Comparison of ENCODE assay signal across 1 cellular context in the genomic region with DNA sequence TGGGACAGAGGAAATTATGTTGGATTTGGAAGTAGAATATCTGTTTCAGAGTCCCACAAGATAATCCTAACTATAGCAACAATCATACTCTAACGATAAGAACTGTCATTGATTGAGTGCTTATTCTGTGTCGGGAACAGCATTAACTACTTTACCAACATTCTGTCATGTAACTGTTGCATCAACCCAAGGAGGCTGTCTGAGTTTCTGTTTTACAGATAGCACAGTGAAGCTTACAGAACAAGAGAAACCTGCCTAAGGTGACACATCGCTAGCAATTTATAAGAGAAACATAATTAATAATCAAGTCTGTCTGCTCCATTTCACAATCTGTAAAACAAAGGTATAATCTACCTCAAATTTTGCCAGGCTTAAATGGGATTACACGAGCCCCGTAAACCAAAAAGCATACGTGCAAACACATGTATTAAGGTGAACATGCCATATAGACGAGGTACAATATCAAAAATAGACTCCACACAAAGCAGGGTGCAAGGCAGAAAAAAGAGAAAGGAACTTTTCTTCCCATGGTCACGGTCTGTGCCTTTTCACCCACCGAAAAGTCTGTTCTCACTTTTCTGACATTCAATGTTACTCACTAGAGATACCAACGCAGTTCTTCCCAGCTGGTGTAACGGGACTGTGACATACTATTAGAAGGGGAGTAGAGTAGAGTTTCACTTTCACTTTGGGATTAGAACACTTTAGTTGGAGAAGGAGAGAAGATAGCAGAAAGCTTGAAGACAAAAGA.
TF ChIP-seq lines count a peak whose summit lies in the region.

No MANE protein-coding gene starts in this region.

TF ChIP-seq in GM12878, 131 proteins besides CTCF, POLR2A, EP300 and RAD21:
- 0 out of 2 replicates have a peak, but pooled peaks have one; percentile 47 for TF ChIP-seq PAX5 (IDR thresholded peaks at IDR 0.05; ENCODE audit: borderline replicate concordance, low read depth, low read length)
- TF ChIP-seq JUNB (IDR thresholded peaks at IDR 0.05): no peak
- no peak for TF ChIP-seq TAF1 (IDR thresholded peaks at IDR 0.05; ENCODE audit: borderline replicate concordance, low read depth, low read length)
